In the genomic region with DNA sequence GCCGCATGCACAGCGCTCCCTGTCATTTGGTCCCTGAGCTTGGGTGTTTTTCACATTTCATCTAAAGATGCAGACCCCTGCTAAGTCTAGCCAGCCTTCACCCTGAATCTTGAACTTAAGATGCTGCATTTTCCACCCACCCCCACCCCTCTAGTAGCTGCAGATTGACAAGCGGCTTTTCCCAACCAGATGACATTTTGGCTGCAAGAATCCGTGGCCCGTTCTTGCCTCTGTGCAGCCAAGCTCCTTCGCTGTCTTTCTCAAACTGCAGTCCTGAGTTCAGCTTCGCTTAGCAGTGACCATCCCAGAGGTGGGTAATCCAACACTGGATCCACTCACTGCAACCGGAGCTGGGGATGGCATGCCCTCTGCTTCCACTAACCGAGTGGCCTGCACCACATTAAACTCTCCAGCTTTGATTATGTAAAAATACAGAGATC, we compare ENCODE assay signal across 8 cellular contexts. TPM values are rescaled to one million over a fixed set of nuclear protein-coding genes. Genes with fewer than 3 reads are reported as not detected.
DNase-seq lines count a peak whose midpoint lies in the region; ATAC-seq, FAIRE-seq and TF ChIP-seq lines count a peak whose summit lies in the region.

No MANE protein-coding gene starts in this region.

- no peaks in the 10 kb centered on the region for H3K36me3 Mint-ChIP-seq in activated naive CD4-positive, alpha-beta T cell treated with anti-CD3 and anti-CD28 coated beads, Interleukin-2, amount 50 U/mL, for 24 hours
- H3K36me3 Mint-ChIP-seq in MCF 10A (ENCODE audit: insufficient read depth, unreplicated experiment) = no peaks in the 10 kb centered on the region

- H3K27ac ChIP-seq in HepG2 (ENCODE audit: extremely low read length, insufficient read depth, low read length) (no peak overlapping the region), upper lobe of left lung (peak overlapping the region; percentile 58 to 95 (median 86))

- TF ChIP-seq CTCF in MCF 10A (IDR thresholded peaks at IDR 0.05; ENCODE audit: unreplicated experiment) (no peak), HepG2 (CRISPR knock-in tag; IDR thresholded peaks at IDR 0.05) (no peak), upper lobe of left lung (IDR thresholded peaks at IDR 0.05) (no peak)

- peak overlapping the region in 1 of 3 experiments; percentile 60; a peak in 2 of 6 replicates for H3K4me3 ChIP-seq in HepG2 (replicated peaks in 1 of 3; ENCODE audit: insufficient read depth in 1 of 3, low read depth in 2 of 3, low read length in 3 of 3)
- peak overlapping the region in 3 of 4 donors; percentile 34 to 86 (median 51) for H3K4me3 ChIP-seq in upper lobe of left lung

- no peaks in the 10 kb centered on the region for H4K20me1 ChIP-seq in HepG2 (ENCODE audit: insufficient read depth, low read length)

- FAIRE-seq in HepG2 (lab: Jason Lieb, UNC) = no peak
- FAIRE-seq in H54 (lab: Jason Lieb, UNC) = no peak

- H3K9me3 ChIP-seq in HepG2 (ENCODE audit: low read length) = no peaks in the 10 kb centered on the region
- H3K9me3 ChIP-seq in upper lobe of left lung = no peaks in the 10 kb centered on the region

- TF ChIP-seq RAD21 in HepG2 (CRISPR knock-in tag; IDR thresholded peaks at IDR 0.05) = no peak

- H3K9ac ChIP-seq in HepG2 (ENCODE audit: insufficient read depth, low read depth, low read length) = peak overlapping the region; percentile 69

- H3K36me3 ChIP-seq in HepG2 (replicated peaks in 1 of 2; ENCODE audit: control insufficient read depth in 1 of 2, insufficient read depth in 2 of 2, low read length in 2 of 2) (no peaks in the 10 kb centered on the region), upper lobe of left lung (peaks cover 0 to 3% (median 0%) of the 10 kb centered on the region in 4 donors)

- H3K79me2 ChIP-seq in HepG2 (ENCODE audit: insufficient read depth, low read length) = peaks cover 14% of the 10 kb centered on the region

- H3K27me3 ChIP-seq in HepG2 (ENCODE audit: control insufficient read depth in 1 of 2, insufficient read depth in 2 of 2, low read length in 2 of 2) = peaks cover 0 to 4% of the 10 kb centered on the region in 2 experiments; a peak in 2 of 5 replicates
- H3K27me3 ChIP-seq in upper lobe of left lung = no peaks in the 10 kb centered on the region

- BruUV-seq in MCF 10A (replicated peaks; lab: Mats Ljungman, UMichigan) = TSS peak; percentile 42
- BruUV-seq in HepG2 (replicated peaks; lab: Mats Ljungman, UMichigan) = TSS peak; percentile 81

- no peak overlapping the region for H2AFZ ChIP-seq in HepG2 (ENCODE audit: low read length)

- 94% methylated on average over 9 of the region's 9 CpGs for WGBS in HepG2 (ENCODE audit: low lambda C conversion rate)
- WGBS in upper lobe of left lung, 2 donors = 80 to 85% methylated on average over 9 of the region's 9 CpGs

- POLR2A ChIA-PET in MCF 10A (lab: Yijun Ruan, JAX) (interaction anchor here (0.6 to 4.1 kb wide), 17 partner anchors 11 to 950 kb away, joined by 3 to 62 read pairs (median 6); a partner anchor contains a TSS), HepG2 (lab: Yijun Ruan, JAX) (interaction anchor here (1.2 to 2.9 kb wide), 4 partner anchors 17 to 969 kb away, joined by 3 to 22 read pairs (median 10); a partner anchor contains a TSS)

- peak overlapping the region; percentile 15 for H3K27ac Mint-ChIP-seq in activated naive CD4-positive, alpha-beta T cell treated with anti-CD3 and anti-CD28 coated beads, Interleukin-2, amount 50 U/mL, for 24 hours
- H3K27ac Mint-ChIP-seq in MCF 10A (ENCODE audit: low read depth, unreplicated experiment) = no peak overlapping the region

- CTCF ChIA-PET in MCF 10A (lab: Yijun Ruan, JAX) = interaction anchor here (0.5 to 1.2 kb wide), 7 partner anchors 54 to 737 kb away, joined by 3 to 4 read pairs (median 3); a partner anchor contains a TSS
- CTCF ChIA-PET in HepG2 (lab: Yijun Ruan, JAX; ENCODE audit: low intra/inter-chr PET ratio, low total read pairs) = no interaction called here

- intact Hi-C loops in MCF 10A (cut with micrococcal nuclease) = loop anchor here (5.0 kb wide), 1 partner anchor 149 kb away; no protein-coding TSS in a partner anchor
- intact Hi-C loops in HepG2 (cut with micrococcal nuclease; ENCODE audit: unreplicated experiment) = loop anchor here (5.0 to 10.0 kb wide), 2 partner anchors 149 to 174 kb away; a partner anchor contains a TSS

- peak overlapping the region; percentile 74 for H3K4me2 ChIP-seq in HepG2 (ENCODE audit: low read depth, low read length)

- H3K27me3 Mint-ChIP-seq in activated naive CD4-positive, alpha-beta T cell treated with anti-CD3 and anti-CD28 coated beads, Interleukin-2, amount 50 U/mL, for 24 hours = no peaks in the 10 kb centered on the region
- no peaks in the 10 kb centered on the region for H3K27me3 Mint-ChIP-seq in MCF 10A (ENCODE audit: insufficient read depth, unreplicated experiment)

- H3K4me1 ChIP-seq in HepG2 (ENCODE audit: insufficient read depth, low read length) (peaks cover 35% of the 10 kb centered on the region), upper lobe of left lung (peaks cover 12 to 37% (median 24%) of the 10 kb centered on the region in 4 donors)

- no peaks in the 10 kb centered on the region for H3K9me3 Mint-ChIP-seq in activated naive CD4-positive, alpha-beta T cell treated with anti-CD3 and anti-CD28 coated beads, Interleukin-2, amount 50 U/mL, for 24 hours
- H3K9me3 Mint-ChIP-seq in MCF 10A (ENCODE audit: unreplicated experiment) = no peaks in the 10 kb centered on the region

- TF ChIP-seq POLR2A in HepG2 (IDR thresholded peaks at IDR 0.05; ENCODE audit: insufficient read depth in 1 of 2, low read depth in 2 of 2, low read length in 2 of 2) (no peak), upper lobe of left lung (IDR thresholded peaks at IDR 0.05) (no peak), H54 (IDR thresholded peaks at IDR 0.05; ENCODE audit: low read depth, low read length) (no peak)

- TF ChIP-seq EP300 in HepG2 (IDR thresholded peaks at IDR 0.05; ENCODE audit: low read depth in 2 of 2, low read length in 2 of 2) (no peak), HepG2 (CRISPR knock-in tag; IDR thresholded peaks at IDR 0.05; ENCODE audit: borderline replicate concordance) (no peak), upper lobe of left lung (IDR thresholded peaks at IDR 0.05) (no peak)

- peak overlapping the region; percentile 67 for H3K4me3 Mint-ChIP-seq in activated naive CD4-positive, alpha-beta T cell treated with anti-CD3 and anti-CD28 coated beads, Interleukin-2, amount 50 U/mL, for 24 hours
- peak overlapping the region; percentile 78 for H3K4me3 Mint-ChIP-seq in MCF 10A (ENCODE audit: unreplicated experiment)

- no peak for DNase-seq in activated naive CD4-positive, alpha-beta T cell treated with Interleukin-2 at 50 U/mL for 16 hours
- DNase-seq in MCF 10A (ENCODE audit: unreplicated experiment) (no peak), HepG2 (ENCODE audit: low spot score) (no peak), upper lobe of left lung (no peak), NOMO-1 (lab: John Stamatoyannopoulos, UW; ENCODE audit: unreplicated experiment in 2 of 2) (no peak), H54 (ENCODE audit: insufficient read length, low spot score) (no peak)

- no peak for ATAC-seq in HepG2
- no peak for ATAC-seq in upper lobe of left lung (ENCODE audit: low FRiP score in 2 of 2)
- no peak for ATAC-seq in HG03280 (IDR thresholded peaks at IDR 0.05; ENCODE audit: unreplicated experiment)

- peaks cover 5% of the 10 kb centered on the region for H3K4me1 Mint-ChIP-seq in activated naive CD4-positive, alpha-beta T cell treated with anti-CD3 and anti-CD28 coated beads, Interleukin-2, amount 50 U/mL, for 24 hours
- peaks cover 8% of the 10 kb centered on the region for H3K4me1 Mint-ChIP-seq in MCF 10A (ENCODE audit: insufficient read depth, unreplicated experiment)

- in situ Hi-C loops in HepG2 (cut with HindIII; ENCODE audit: extremely low pct_ligation_motif_present, low pct_unique_long_range_greater_than_20kb) = no loop called here

TF ChIP-seq in HepG2, 621 proteins besides CTCF, POLR2A, EP300 and RAD21 (continues in another document):
- TF ChIP-seq FOXK2 (IDR thresholded peaks at IDR 0.05) = no peak
- TF ChIP-seq, protein P1, sequence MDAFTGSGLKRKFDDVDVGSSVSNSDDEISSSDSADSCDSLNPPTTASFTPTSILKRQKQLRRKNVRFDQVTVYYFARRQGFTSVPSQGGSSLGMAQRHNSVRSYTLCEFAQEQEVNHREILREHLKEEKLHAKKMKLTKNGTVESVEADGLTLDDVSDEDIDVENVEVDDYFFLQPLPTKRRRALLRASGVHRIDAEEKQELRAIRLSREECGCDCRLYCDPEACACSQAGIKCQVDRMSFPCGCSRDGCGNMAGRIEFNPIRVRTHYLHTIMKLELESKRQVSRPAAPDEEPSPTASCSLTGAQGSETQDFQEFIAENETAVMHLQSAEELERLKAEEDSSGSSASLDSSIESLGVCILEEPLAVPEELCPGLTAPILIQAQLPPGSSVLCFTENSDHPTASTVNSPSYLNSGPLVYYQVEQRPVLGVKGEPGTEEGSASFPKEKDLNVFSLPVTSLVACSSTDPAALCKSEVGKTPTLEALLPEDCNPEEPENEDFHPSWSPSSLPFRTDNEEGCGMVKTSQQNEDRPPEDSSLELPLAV (CRISPR knock-in tag; conservative IDR thresholded peaks at IDR 0.05; ENCODE audit: low read depth) = no peak
- TF ChIP-seq ZBTB7A (CRISPR knock-in tag; IDR thresholded peaks at IDR 0.05) = no peak

RNA-seq across cellular contexts. Expression of a gene that starts 0.8 kb away (rescaled TPM):
- total RNA-seq in MCF 10A (2022) = 24.8 and 27.0 TPM in 2 replicates
- total RNA-seq in HepG2 (2016; rRNA removed; fragmentation: Illumina TruSeq; extraction: Trizol) = 36.6 and 48.7 TPM in 2 replicates
- 10.0 and 13.7 TPM in 2 replicates for total RNA-seq in HepG2 (2016; cell fraction: cytosol; rRNA removed; fragmentation: Illumina TruSeq; extraction: Trizol; ENCODE audit: low read depth)
- 34.1 and 41.3 TPM in 2 replicates for total RNA-seq in HepG2 (2016; cell fraction: insoluble cytoplasmic fraction; rRNA removed; fragmentation: Illumina TruSeq; extraction: Trizol)
- 21.8 and 31.3 TPM in 2 replicates for total RNA-seq in HepG2 (2016; cell fraction: membrane; rRNA removed; fragmentation: Illumina TruSeq; extraction: Trizol)
- 20.5 and 30.8 TPM in 2 replicates for total RNA-seq in HepG2 (2016; cell fraction: nucleus; rRNA removed; fragmentation: Illumina TruSeq; extraction: Trizol)
- 14.8 and 18.7 TPM in 2 replicates for polyA plus RNA-seq in HepG2 (2011; rRNA removed)
- 9.0 and 11.9 TPM in 2 replicates for polyA plus RNA-seq in HepG2 (2011; cell fraction: cytosol; rRNA removed)
- polyA plus RNA-seq in HepG2 (2011; cell fraction: nucleus; rRNA removed) = 6.8 and 7.0 TPM in 2 replicates
- 18.9 and 27.0 TPM in 2 replicates for polyA plus RNA-seq in HepG2 (2012)
- 11.4 and 14.2 TPM in 2 replicates for polyA plus RNA-seq in HepG2 (2016; cell fraction: cytosol; fragmentation: Illumina TruSeq; extraction: Trizol; ENCODE audit: low read depth)
- 40.7 and 42.4 TPM in 2 replicates for polyA plus RNA-seq in HepG2 (2016; cell fraction: insoluble cytoplasmic fraction; fragmentation: Illumina TruSeq; extraction: Trizol; ENCODE audit: low read depth)
- polyA plus RNA-seq in HepG2 (2016; cell fraction: membrane; fragmentation: Illumina TruSeq; extraction: Trizol; ENCODE audit: low read depth) = 19.1 and 20.4 TPM in 2 replicates
- polyA plus RNA-seq in HepG2 (2016; cell fraction: nucleus; fragmentation: Illumina TruSeq; extraction: Trizol; ENCODE audit: insufficient read depth, low read depth) = 41.5 and 42.3 TPM in 2 replicates
- 3.3 and 6.3 TPM in 2 replicates for polyA minus RNA-seq in HepG2 (2011; rRNA and poly(A)+ RNA removed; ENCODE audit: low replicate concordance)
- polyA minus RNA-seq in HepG2 (2011; cell fraction: cytosol; rRNA and poly(A)+ RNA removed) = 7.6 and 8.4 TPM in 2 replicates
- polyA minus RNA-seq in HepG2 (2011; cell fraction: nucleus; rRNA and poly(A)+ RNA removed) = 12.0 and 13.3 TPM in 2 replicates
- total RNA-seq in upper lobe of left lung = 100 to 1,000 TPM in 1 of 6 donors, 10 to 100 TPM in 5; 20.3 to 101 (median 39.0) TPM
